ENCODE assay signal across 1 cellular context in the genomic region with DNA sequence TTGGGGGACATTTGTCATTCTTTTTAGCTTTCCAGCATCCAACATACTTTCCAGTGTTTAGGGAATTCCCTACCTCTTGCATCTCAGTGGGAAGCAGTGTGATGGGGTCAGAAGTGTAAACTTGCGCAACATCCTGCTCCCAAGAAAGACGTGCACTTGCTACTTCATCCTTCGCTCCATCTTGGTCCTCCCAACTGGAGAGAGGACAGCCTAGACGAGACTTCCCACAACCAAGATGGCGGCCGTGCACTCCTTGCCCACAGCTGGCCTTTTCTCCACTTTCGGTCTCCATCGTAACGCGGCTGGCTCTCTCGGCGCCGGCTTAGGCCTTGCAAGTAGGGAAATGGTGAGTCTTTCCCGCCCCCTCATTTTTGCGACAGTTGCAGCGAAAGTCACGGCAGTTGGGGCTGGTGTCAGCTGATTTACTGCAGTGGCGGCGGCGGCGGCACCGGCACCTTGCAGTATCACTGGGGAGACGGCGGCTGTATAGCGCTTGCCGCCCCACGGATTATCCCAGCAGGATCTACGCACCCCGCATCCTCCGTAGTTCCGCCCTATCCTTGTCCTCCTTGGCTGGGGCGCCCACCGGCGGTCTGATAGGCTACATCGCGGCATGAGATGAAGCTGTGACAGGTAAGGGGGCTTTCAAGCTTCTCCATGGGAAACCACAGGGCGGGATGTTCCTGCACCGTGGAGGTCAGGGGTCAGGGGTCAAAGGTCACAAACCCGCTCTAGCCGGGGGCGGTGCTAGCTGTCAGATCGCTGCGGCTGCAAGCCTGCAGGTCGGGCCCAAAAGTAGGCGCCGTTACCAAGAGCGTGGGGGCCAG.
TF ChIP-seq lines count a peak whose summit lies in the region.

A gene (plus strand): TSS at position 416 of the 827 bp plus-strand sequence. CDS start 21,157 bp downstream, outside the sequence.

TF ChIP-seq in HepG2, 621 proteins besides CTCF, POLR2A, EP300 and RAD21 (continued from another document and continues in another):
- TF ChIP-seq, protein P1, sequence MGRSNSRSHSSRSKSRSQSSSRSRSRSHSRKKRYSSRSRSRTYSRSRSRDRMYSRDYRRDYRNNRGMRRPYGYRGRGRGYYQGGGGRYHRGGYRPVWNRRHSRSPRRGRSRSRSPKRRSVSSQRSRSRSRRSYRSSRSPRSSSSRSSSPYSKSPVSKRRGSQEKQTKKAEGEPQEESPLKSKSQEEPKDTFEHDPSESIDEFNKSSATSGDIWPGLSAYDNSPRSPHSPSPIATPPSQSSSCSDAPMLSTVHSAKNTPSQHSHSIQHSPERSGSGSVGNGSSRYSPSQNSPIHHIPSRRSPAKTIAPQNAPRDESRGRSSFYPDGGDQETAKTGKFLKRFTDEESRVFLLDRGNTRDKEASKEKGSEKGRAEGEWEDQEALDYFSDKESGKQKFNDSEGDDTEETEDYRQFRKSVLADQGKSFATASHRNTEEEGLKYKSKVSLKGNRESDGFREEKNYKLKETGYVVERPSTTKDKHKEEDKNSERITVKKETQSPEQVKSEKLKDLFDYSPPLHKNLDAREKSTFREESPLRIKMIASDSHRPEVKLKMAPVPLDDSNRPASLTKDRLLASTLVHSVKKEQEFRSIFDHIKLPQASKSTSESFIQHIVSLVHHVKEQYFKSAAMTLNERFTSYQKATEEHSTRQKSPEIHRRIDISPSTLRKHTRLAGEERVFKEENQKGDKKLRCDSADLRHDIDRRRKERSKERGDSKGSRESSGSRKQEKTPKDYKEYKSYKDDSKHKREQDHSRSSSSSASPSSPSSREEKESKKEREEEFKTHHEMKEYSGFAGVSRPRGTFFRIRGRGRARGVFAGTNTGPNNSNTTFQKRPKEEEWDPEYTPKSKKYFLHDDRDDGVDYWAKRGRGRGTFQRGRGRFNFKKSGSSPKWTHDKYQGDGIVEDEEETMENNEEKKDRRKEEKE (IDR thresholded peaks at IDR 0.05), result no peak
- TF ChIP-seq, protein P2, sequence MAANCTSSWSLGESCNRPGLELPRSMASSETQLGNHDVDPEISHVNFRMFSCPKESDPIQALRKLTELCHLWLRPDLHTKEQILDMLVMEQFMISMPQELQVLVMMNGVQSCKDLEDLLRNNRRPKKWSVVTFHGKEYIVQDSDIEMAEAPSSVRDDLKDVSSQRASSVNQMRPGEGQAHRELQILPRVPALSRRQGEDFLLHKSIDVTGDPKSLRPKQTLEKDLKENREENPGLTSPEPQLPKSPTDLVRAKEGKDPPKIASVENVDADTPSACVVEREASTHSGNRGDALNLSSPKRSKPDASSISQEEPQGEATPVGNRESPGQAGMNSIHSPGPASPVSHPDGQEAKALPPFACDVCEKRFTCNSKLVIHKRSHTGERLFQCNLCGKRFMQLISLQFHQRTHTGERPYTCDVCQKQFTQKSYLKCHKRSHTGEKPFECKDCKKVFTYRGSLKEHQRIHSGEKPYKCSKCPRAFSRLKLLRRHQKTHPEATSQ (CRISPR knock-in tag; IDR thresholded peaks at IDR 0.05; ENCODE audit: borderline replicate concordance), result no peak; the same call in 1 of the 2 replicates
- TF ChIP-seq ISX (CRISPR knock-in tag; conservative IDR thresholded peaks at IDR 0.05) (no peak), AKAP8 (CRISPR knock-in tag; IDR thresholded peaks at IDR 0.05) (no peak), ZNF232 (CRISPR knock-in tag; IDR thresholded peaks at IDR 0.05; ENCODE audit: borderline replicate concordance) (no peak; the same call in 1 of the 2 replicates), KDM2A (CRISPR knock-in tag; IDR thresholded peaks at IDR 0.05; ENCODE audit: borderline replicate concordance, low read depth) (peak; percentile 78), SMAD3 (CRISPR knock-in tag; IDR thresholded peaks at IDR 0.05) (no peak), ZNF782 (CRISPR knock-in tag; IDR thresholded peaks at IDR 0.05; ENCODE audit: borderline replicate concordance) (peak; percentile 66; the same call in 1 of the 2 replicates), NPAS2 (CRISPR knock-in tag; IDR thresholded peaks at IDR 0.05; ENCODE audit: borderline replicate concordance) (no peak), IKZF1 (IDR thresholded peaks at IDR 0.05) (no peak), POLR2AphosphoS2 (IDR thresholded peaks at IDR 0.05; ENCODE audit: low read depth, low read length) (no peak), ZNF629 (CRISPR knock-in tag; conservative IDR thresholded peaks at IDR 0.05) (no peak), YEATS4 (CRISPR knock-in tag; IDR thresholded peaks at IDR 0.05; ENCODE audit: borderline replicate concordance) (peak; percentile 70), SUZ12 (IDR thresholded peaks at IDR 0.05; ENCODE audit: low read depth, low read length) (no peak), ZNF264 (CRISPR knock-in tag; IDR thresholded peaks at IDR 0.05) (no peak), HMGA1 (CRISPR knock-in tag; conservative IDR thresholded peaks at IDR 0.05) (no peak), MZF1 (CRISPR knock-in tag; IDR thresholded peaks at IDR 0.05; ENCODE audit: borderline replicate concordance) (0 out of 2 replicates have a peak, but pooled peaks have one; percentile 71), PHF21A (CRISPR knock-in tag; IDR thresholded peaks at IDR 0.05) (no peak; the same call in 1 of the 2 replicates), SMARCC2 (IDR thresholded peaks at IDR 0.05) (no peak), KDM3A (CRISPR knock-in tag; IDR thresholded peaks at IDR 0.05; ENCODE audit: low read depth) (peak; percentile 64; the same call in 1 of the 2 replicates), SMAD9 (CRISPR knock-in tag; IDR thresholded peaks at IDR 0.05) (no peak), MYNN (CRISPR knock-in tag; IDR thresholded peaks at IDR 0.05; ENCODE audit: low read depth) (no peak), ZNF781 (CRISPR knock-in tag; IDR thresholded peaks at IDR 0.05; ENCODE audit: borderline replicate concordance, not compliant biosample characterization) (peak; percentile 56), HNF4G (IDR thresholded peaks at IDR 0.05; ENCODE audit: borderline replicate concordance, low read depth, low read length) (peak; percentile 15; the same call in 1 of the 2 replicates), HNF4G (CRISPR knock-in tag; IDR thresholded peaks at IDR 0.05; ENCODE audit: borderline replicate concordance, low read depth) (no peak; the same call in 1 of the 2 replicates), ZFP90 (CRISPR knock-in tag; IDR thresholded peaks at IDR 0.05; ENCODE audit: borderline replicate concordance) (peak; percentile 85), HOXA9 (CRISPR knock-in tag; IDR thresholded peaks at IDR 0.05; ENCODE audit: borderline replicate concordance) (peak; percentile 70), ELF4 (CRISPR knock-in tag; IDR thresholded peaks at IDR 0.05; ENCODE audit: borderline replicate concordance) (no peak), ZNF792 (CRISPR knock-in tag; IDR thresholded peaks at IDR 0.05) (no peak), NBN (conservative IDR thresholded peaks at IDR 0.05) (no peak), MEIS1 (CRISPR knock-in tag; IDR thresholded peaks at IDR 0.05; ENCODE audit: borderline replicate concordance) (no peak), RXRA (CRISPR knock-in tag; IDR thresholded peaks at IDR 0.05) (peak; percentile 41; the same call in 1 of the 2 replicates), KLF11 (CRISPR knock-in tag; IDR thresholded peaks at IDR 0.05) (no peak; the same call in 1 of the 2 replicates), ZNF766 (CRISPR knock-in tag; IDR thresholded peaks at IDR 0.05; ENCODE audit: borderline replicate concordance) (no peak), HIVEP1 (CRISPR knock-in tag; IDR thresholded peaks at IDR 0.05) (peak; percentile 41; the same call in 1 of the 2 replicates), NONO (IDR thresholded peaks at IDR 0.05) (no peak), NONO (CRISPR knock-in tag; conservative IDR thresholded peaks at IDR 0.05) (peak; percentile 97), KLF12 (CRISPR knock-in tag; IDR thresholded peaks at IDR 0.05; ENCODE audit: borderline replicate concordance) (no peak), ZBTB1 (CRISPR knock-in tag; IDR thresholded peaks at IDR 0.05; ENCODE audit: borderline replicate concordance) (no peak), ZFP36L1 (CRISPR knock-in tag; IDR thresholded peaks at IDR 0.05) (no peak), KMT2A (CRISPR knock-in tag; IDR thresholded peaks at IDR 0.05) (peak; percentile 89), KDM6A (CRISPR knock-in tag; IDR thresholded peaks at IDR 0.05; ENCODE audit: low read depth) (no peak), DPF2 (CRISPR knock-in tag; IDR thresholded peaks at IDR 0.05; ENCODE audit: borderline replicate concordance, low read depth) (no peak)
- TF ChIP-seq, protein P3, sequence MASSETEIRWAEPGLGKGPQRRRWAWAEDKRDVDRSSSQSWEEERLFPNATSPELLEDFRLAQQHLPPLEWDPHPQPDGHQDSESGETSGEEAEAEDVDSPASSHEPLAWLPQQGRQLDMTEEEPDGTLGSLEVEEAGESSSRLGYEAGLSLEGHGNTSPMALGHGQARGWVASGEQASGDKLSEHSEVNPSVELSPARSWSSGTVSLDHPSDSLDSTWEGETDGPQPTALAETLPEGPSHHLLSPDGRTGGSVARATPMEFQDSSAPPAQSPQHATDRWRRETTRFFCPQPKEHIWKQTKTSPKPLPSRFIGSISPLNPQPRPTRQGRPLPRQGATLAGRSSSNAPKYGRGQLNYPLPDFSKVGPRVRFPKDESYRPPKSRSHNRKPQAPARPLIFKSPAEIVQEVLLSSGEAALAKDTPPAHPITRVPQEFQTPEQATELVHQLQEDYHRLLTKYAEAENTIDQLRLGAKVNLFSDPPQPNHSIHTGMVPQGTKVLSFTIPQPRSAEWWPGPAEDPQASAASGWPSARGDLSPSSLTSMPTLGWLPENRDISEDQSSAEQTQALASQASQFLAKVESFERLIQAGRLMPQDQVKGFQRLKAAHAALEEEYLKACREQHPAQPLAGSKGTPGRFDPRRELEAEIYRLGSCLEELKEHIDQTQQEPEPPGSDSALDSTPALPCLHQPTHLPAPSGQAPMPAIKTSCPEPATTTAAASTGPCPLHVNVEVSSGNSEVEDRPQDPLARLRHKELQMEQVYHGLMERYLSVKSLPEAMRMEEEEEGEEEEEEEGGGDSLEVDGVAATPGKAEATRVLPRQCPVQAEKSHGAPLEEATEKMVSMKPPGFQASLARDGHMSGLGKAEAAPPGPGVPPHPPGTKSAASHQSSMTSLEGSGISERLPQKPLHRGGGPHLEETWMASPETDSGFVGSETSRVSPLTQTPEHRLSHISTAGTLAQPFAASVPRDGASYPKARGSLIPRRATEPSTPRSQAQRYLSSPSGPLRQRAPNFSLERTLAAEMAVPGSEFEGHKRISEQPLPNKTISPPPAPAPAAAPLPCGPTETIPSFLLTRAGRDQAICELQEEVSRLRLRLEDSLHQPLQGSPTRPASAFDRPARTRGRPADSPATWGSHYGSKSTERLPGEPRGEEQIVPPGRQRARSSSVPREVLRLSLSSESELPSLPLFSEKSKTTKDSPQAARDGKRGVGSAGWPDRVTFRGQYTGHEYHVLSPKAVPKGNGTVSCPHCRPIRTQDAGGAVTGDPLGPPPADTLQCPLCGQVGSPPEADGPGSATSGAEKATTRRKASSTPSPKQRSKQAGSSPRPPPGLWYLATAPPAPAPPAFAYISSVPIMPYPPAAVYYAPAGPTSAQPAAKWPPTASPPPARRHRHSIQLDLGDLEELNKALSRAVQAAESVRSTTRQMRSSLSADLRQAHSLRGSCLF (CRISPR knock-in tag; IDR thresholded peaks at IDR 0.05; ENCODE audit: borderline replicate concordance), result no peak
- TF ChIP-seq, protein P4, sequence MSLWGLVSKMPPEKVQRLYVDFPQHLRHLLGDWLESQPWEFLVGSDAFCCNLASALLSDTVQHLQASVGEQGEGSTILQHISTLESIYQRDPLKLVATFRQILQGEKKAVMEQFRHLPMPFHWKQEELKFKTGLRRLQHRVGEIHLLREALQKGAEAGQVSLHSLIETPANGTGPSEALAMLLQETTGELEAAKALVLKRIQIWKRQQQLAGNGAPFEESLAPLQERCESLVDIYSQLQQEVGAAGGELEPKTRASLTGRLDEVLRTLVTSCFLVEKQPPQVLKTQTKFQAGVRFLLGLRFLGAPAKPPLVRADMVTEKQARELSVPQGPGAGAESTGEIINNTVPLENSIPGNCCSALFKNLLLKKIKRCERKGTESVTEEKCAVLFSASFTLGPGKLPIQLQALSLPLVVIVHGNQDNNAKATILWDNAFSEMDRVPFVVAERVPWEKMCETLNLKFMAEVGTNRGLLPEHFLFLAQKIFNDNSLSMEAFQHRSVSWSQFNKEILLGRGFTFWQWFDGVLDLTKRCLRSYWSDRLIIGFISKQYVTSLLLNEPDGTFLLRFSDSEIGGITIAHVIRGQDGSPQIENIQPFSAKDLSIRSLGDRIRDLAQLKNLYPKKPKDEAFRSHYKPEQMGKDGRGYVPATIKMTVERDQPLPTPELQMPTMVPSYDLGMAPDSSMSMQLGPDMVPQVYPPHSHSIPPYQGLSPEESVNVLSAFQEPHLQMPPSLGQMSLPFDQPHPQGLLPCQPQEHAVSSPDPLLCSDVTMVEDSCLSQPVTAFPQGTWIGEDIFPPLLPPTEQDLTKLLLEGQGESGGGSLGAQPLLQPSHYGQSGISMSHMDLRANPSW (CRISPR knock-in tag; IDR thresholded peaks at IDR 0.05; ENCODE audit: borderline replicate concordance), result no peak
- TF ChIP-seq, protein P5, sequence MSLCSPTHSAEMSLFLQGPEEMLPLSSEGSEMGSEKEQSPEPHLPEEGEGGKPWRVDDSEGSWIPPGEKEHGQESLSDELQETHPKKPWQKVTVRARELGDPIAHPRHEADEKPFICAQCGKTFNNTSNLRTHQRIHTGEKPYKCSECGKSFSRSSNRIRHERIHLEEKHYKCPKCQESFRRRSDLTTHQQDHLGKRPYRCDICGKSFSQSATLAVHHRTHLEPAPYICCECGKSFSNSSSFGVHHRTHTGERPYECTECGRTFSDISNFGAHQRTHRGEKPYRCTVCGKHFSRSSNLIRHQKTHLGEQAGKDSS (CRISPR knock-in tag; IDR thresholded peaks at IDR 0.05; ENCODE audit: borderline replicate concordance, low read depth), result peak; percentile 76; the same call in 1 of the 2 replicates
- TF ChIP-seq, protein P6, sequence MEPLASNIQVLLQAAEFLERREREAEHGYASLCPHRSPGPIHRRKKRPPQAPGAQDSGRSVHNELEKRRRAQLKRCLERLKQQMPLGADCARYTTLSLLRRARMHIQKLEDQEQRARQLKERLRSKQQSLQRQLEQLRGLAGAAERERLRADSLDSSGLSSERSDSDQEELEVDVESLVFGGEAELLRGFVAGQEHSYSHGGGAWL (CRISPR knock-in tag; IDR thresholded peaks at IDR 0.05), result peak; percentile 68; the same call in 1 of the 2 replicates
- TF ChIP-seq, protein P7, sequence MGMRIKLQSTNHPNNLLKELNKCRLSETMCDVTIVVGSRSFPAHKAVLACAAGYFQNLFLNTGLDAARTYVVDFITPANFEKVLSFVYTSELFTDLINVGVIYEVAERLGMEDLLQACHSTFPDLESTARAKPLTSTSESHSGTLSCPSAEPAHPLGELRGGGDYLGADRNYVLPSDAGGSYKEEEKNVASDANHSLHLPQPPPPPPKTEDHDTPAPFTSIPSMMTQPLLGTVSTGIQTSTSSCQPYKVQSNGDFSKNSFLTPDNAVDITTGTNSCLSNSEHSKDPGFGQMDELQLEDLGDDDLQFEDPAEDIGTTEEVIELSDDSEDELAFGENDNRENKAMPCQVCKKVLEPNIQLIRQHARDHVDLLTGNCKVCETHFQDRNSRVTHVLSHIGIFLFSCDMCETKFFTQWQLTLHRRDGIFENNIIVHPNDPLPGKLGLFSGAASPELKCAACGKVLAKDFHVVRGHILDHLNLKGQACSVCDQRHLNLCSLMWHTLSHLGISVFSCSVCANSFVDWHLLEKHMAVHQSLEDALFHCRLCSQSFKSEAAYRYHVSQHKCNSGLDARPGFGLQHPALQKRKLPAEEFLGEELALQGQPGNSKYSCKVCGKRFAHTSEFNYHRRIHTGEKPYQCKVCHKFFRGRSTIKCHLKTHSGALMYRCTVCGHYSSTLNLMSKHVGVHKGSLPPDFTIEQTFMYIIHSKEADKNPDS (CRISPR knock-in tag; IDR thresholded peaks at IDR 0.05), result no peak
- TF ChIP-seq, protein P8, sequence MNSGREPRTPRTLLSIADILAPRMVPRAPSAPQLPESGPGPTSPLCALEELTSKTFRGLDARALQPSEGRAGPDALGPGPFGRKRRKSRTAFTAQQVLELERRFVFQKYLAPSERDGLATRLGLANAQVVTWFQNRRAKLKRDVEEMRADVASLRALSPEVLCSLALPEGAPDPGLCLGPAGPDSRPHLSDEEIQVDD (CRISPR knock-in tag; IDR thresholded peaks at IDR 0.05; ENCODE audit: borderline replicate concordance), result no peak
